In genomic region chr1:54969879-54970278, GRCh38 we compare ENCODE assay signal across 24 cellular contexts. TPM values are rescaled to one million over a fixed set of nuclear protein-coding genes. Genes with fewer than 3 reads are reported as not detected.
DNase-seq lines count a peak whose midpoint lies in the region; ATAC-seq, FAIRE-seq and TF ChIP-seq lines count a peak whose summit lies in the region.
"Had no signal": no experiment of that assay in that cellular context is flagged by ENCODE, and none has a peak within 500 bp of the region (broad histone marks: within the 10 kb centered on the region; RNA-seq: fewer than 3 reads in every experiment).

No MANE protein-coding gene starts in this region.

- 94% methylated on average over 1 of the region's 1 CpG; no CpG with 5 or more reads in 1 of the 2 experiments for WGBS in H1 (ENCODE audit: extremely low coverage in 1 of 2, insufficient coverage in 1 of 2, insufficient read length in 1 of 2, insufficient replicate concordance in 2 of 2, low coverage in 1 of 2, low lambda C conversion rate in 2 of 2, missing lambda C conversion rate in 1 of 2), 2 experiments

- no peaks in the 10 kb centered on the region for H3K27me3 ChIP-seq in H1 (replicated peaks in 1 of 4; ENCODE audit: control insufficient read depth in 3 of 4, extremely low read depth in 1 of 4, insufficient read depth in 3 of 4, low read length in 3 of 4)
- H3K27me3 ChIP-seq: BE2C had no signal

- no peak overlapping the region for H3K9ac ChIP-seq in H1 (replicated peaks in 1 of 4; ENCODE audit: extremely low read depth in 1 of 4, low read depth in 3 of 4, low read length in 3 of 4)
- H3K9ac ChIP-seq in kidney (ENCODE audit: low read length in 2 of 2): no peak overlapping the region

- H3K79me2 ChIP-seq in H1 (ENCODE audit: control insufficient read depth in 1 of 2, insufficient read depth in 2 of 2, low read length in 2 of 2): no peaks in the 10 kb centered on the region

- no peak overlapping the region for H3K4me3 Mint-ChIP-seq in stimulated activated naive B cell treated with anti-CD40 and anti-IgM and Interleukin-4, amounts not matched to agents 10 μg/mL and 1 μg/mL and 100 μg/mL, for 72 hours
- no peak overlapping the region for H3K4me3 Mint-ChIP-seq in effector memory CD8-positive, alpha-beta T cell
- H3K4me3 Mint-ChIP-seq in osteocyte (ENCODE audit: unreplicated experiment): no peak overlapping the region
- H3K4me3 Mint-ChIP-seq: CD4-positive, CD25-positive, alpha-beta regulatory T cell; CD8-positive, alpha-beta memory T cell; HFFc6 had no signal

- H2BK15ac ChIP-seq in H1 (ENCODE audit: low read length): 0 out of 2 replicates have a peak overlapping the region, but pooled peaks have one; percentile 53

- H3K4me1 Mint-ChIP-seq in stimulated activated naive B cell treated with anti-CD40 and anti-IgM and Interleukin-4, amounts not matched to agents 10 μg/mL and 1 μg/mL and 100 μg/mL, for 72 hours: peaks cover 21 to 23% of the 10 kb centered on the region in 2 donors
- H3K4me1 Mint-ChIP-seq in effector memory CD8-positive, alpha-beta T cell (ENCODE audit: low read depth in 2 of 2): peaks cover 0 to 6% of the 10 kb centered on the region in 2 donors
- H3K4me1 Mint-ChIP-seq in osteocyte (ENCODE audit: unreplicated experiment): peaks cover 13% of the 10 kb centered on the region

- H3K79me1 ChIP-seq in H1 (ENCODE audit: low read depth, low read length): no peaks in the 10 kb centered on the region

- POLR2A ChIA-PET in RWPE1 (lab: Yijun Ruan, JAX; ENCODE audit: low non-redundant PET) (no interaction called here), H1 (lab: Charles Lee; ENCODE audit: partially characterized antibody) (no interaction called here)

- CTCF ChIA-PET in RWPE1 (lab: Yijun Ruan, JAX) (no interaction called here), H1 (lab: Charles Lee; ENCODE audit: partially characterized antibody) (interaction anchor here (1.0 to 1.2 kb wide), 3 partner anchors 9 to 25 kb away, joined by 3 to 5 read pairs (median 4); no protein-coding TSS in a partner anchor)

- H3K27me3 Mint-ChIP-seq in stimulated activated naive B cell treated with anti-CD40 and anti-IgM and Interleukin-4, amounts not matched to agents 10 μg/mL and 1 μg/mL and 100 μg/mL, for 72 hours: peaks cover 30 to 32% of the 10 kb centered on the region in 2 donors
- H3K27me3 Mint-ChIP-seq in effector memory CD8-positive, alpha-beta T cell: peaks cover 39 to 73% of the 10 kb centered on the region in 2 donors
- H3K27me3 Mint-ChIP-seq in osteocyte (ENCODE audit: unreplicated experiment): no peaks in the 10 kb centered on the region

- peaks cover 0 to under 1% (median under 1%) of the 10 kb centered on the region in 4 experiments; a peak in 4 of 7 replicates for H3K4me1 ChIP-seq in H1 (replicated peaks in 1 of 4; ENCODE audit: control insufficient read depth in 3 of 4, insufficient read depth in 4 of 4, low read length in 3 of 4)
- peaks cover 0 to 3% of the 10 kb centered on the region in 2 donors for H3K4me1 ChIP-seq in kidney (ENCODE audit: control insufficient read depth in 1 of 2, insufficient read depth in 1 of 2, low read depth in 1 of 2, low read length in 2 of 2)
- H3K4me1 ChIP-seq: BE2C had no signal

- no peak for TF ChIP-seq RAD21 in H1 (IDR thresholded peaks at IDR 0.05 in 1 of 2, conservative IDR thresholded peaks at IDR 0.05 in 1 of 2; ENCODE audit: low read depth in 2 of 2, low read length in 2 of 2)

- no peak overlapping the region for H3K18ac ChIP-seq in H1 (ENCODE audit: extremely low read depth, low read length)

- TF ChIP-seq CTCF in RWPE1 (conservative IDR thresholded peaks at IDR 0.05; ENCODE audit: low read depth) (no peak), H1 (IDR thresholded peaks at IDR 0.05; ENCODE audit: control extremely low read depth in 1 of 3, insufficient read depth in 1 of 3, low read depth in 1 of 3, low read length in 3 of 3) (no peak), kidney (IDR thresholded peaks at IDR 0.05; ENCODE audit: borderline replicate concordance, extremely low read depth, insufficient read depth) (no peak), osteocyte (IDR thresholded peaks at IDR 0.05) (no peak)

- no peak for TF ChIP-seq EP300 in H1 (IDR thresholded peaks at IDR 0.05; ENCODE audit: borderline replicate concordance in 1 of 2, low read depth in 2 of 2, low read length in 2 of 2)

- no peak overlapping the region for H3K4ac ChIP-seq in H1 (replicated peaks; ENCODE audit: insufficient read length, low read depth, low read length)

- ATAC-seq in stimulated activated naive B cell treated with anti-CD40 and anti-IgM and Interleukin-4, amounts not matched to agents 10 μg/mL and 1 μg/mL and 100 μg/mL, for 72 hours (replicated peaks): no peak
- no peak for ATAC-seq in effector memory CD8-positive, alpha-beta T cell (replicated peaks)
- no peak for ATAC-seq in GM21381 (IDR thresholded peaks at IDR 0.05; ENCODE audit: unreplicated experiment)
- ATAC-seq: K562 had no signal

- H3K14ac ChIP-seq in H1 (ENCODE audit: insufficient read length): no peak overlapping the region

- DNase-seq in RWPE1 (ENCODE audit: low spot score) (no peak), H1 (ENCODE audit: low read depth in 1 of 2, low spot score in 2 of 2) (no peak), kidney (peak; percentile 19), osteocyte (ENCODE audit: extremely low spot score, unreplicated experiment) (no peak)
- no peak for DNase-seq in stimulated activated naive B cell treated with anti-CD40 and anti-IgM and Interleukin-4, amounts not matched to agents 10 μg/mL and 1 μg/mL and 100 μg/mL, for 72 hours
- DNase-seq in stimulated activated CD4-positive, alpha-beta T cell treated with anti-CD3 and anti-CD28 coated beads, Interleukin-2, amount 100 ng/mL, for 24 hours: no peak
- DNase-seq in effector memory CD8-positive, alpha-beta T cell: no peak
- DNase-seq: ACHN; BE2C; C1 segment of cervical spinal cord; CD4-positive, CD25-positive, alpha-beta regulatory T cell; CD8-positive, alpha-beta memory T cell; COR-L47; DMS 273 treated with DMSO at 0.1 percent for 48 hours; HCEC 1CT; HFFc6; IMR-90 had no signal

- H3K36me3 ChIP-seq in H1 (ENCODE audit: control insufficient read depth in 2 of 4, insufficient read depth in 4 of 4, low read length in 3 of 4): no peaks in the 10 kb centered on the region
- H3K36me3 ChIP-seq in kidney (ENCODE audit: control insufficient read depth in 1 of 2, insufficient read depth in 2 of 2, low read length in 2 of 2): no peaks in the 10 kb centered on the region
- H3K36me3 ChIP-seq: BE2C had no signal

- H2BK12ac ChIP-seq in H1 (ENCODE audit: low read depth, low read length): peak overlapping the region; percentile 56; the same call in 1 of the 2 replicates

- H2BK20ac ChIP-seq in H1 (ENCODE audit: low read length): peak overlapping the region; percentile 43; the same call in 1 of the 2 replicates

- no peak overlapping the region for H3K56ac ChIP-seq in H1 (replicated peaks; ENCODE audit: insufficient read length, low read depth, low read length)

- no peak overlapping the region for H4K8ac ChIP-seq in H1 (ENCODE audit: extremely low read depth, insufficient read depth, low read length)

- intact Hi-C loops in kidney (cut with DNase I): no loop called here

- H3K23me2 ChIP-seq in H1 (ENCODE audit: low read depth, low read length): no peaks in the 10 kb centered on the region

- no peaks in the 10 kb centered on the region for H4K20me1 ChIP-seq in H1 (replicated peaks in 1 of 2; ENCODE audit: control insufficient read depth in 1 of 2, insufficient read depth in 2 of 2, low read length in 2 of 2)

- H4K5ac ChIP-seq in H1 (ENCODE audit: insufficient read length, low read depth, low read length): no peak overlapping the region

- no peak overlapping the region for H2AFZ ChIP-seq in H1 (ENCODE audit: low read length)

- H3K27ac ChIP-seq in RWPE1: peak overlapping the region; percentile 73; the same call in 1 of the 2 replicates
- no peak overlapping the region for H3K27ac ChIP-seq in H1 (ENCODE audit: low read depth, low read length)
- no peak overlapping the region for H3K27ac ChIP-seq in kidney (ENCODE audit: low read depth in 2 of 2, low read length in 2 of 2)

- FAIRE-seq in H1 (lab: Jason Lieb, UNC) (no peak), kidney (lab: Jason Lieb, UNC) (no peak)
- FAIRE-seq: A204.1, G401.6, GM12891, H54, HTR-8/SVneo, K562 had no signal

- no peak overlapping the region for H4K91ac ChIP-seq in H1 (replicated peaks; ENCODE audit: insufficient read length, low read length)

- no peak overlapping the region for H3K23ac ChIP-seq in H1 (ENCODE audit: insufficient read length)

- no peak overlapping the region; the same call in 1 of the 2 replicates for H2BK5ac ChIP-seq in H1 (ENCODE audit: low read depth, low read length)

- H3K4me2 ChIP-seq in H1 (ENCODE audit: insufficient read depth in 1 of 2, low read depth in 2 of 2, low read length in 2 of 2): no peak overlapping the region

- H2AK5ac ChIP-seq in H1 (ENCODE audit: low read depth, low read length): no peak overlapping the region

- H3K27ac Mint-ChIP-seq in stimulated activated naive B cell treated with anti-CD40 and anti-IgM and Interleukin-4, amounts not matched to agents 10 μg/mL and 1 μg/mL and 100 μg/mL, for 72 hours: peak overlapping the region; percentile 43
- no peak overlapping the region for H3K27ac Mint-ChIP-seq in effector memory CD8-positive, alpha-beta T cell
- no peak overlapping the region for H3K27ac Mint-ChIP-seq in osteocyte (ENCODE audit: unreplicated experiment)
- H3K27ac Mint-ChIP-seq: CD4-positive, CD25-positive, alpha-beta regulatory T cell; CD8-positive, alpha-beta memory T cell; HFFc6 had no signal

- H3K4me3 ChIP-seq in H1 (ENCODE audit: extremely low read depth in 1 of 4, insufficient read depth in 2 of 4, low read depth in 3 of 4, low read length in 4 of 4) (no peak overlapping the region), kidney (ENCODE audit: low read length in 2 of 2) (no peak overlapping the region)
- H3K4me3 ChIP-seq: K562 had no signal

- no peak for TF ChIP-seq POLR2A in H1 (IDR thresholded peaks at IDR 0.05; ENCODE audit: control extremely low read depth in 1 of 2, low read depth in 2 of 2, low read length in 2 of 2)

- H3K36me3 Mint-ChIP-seq in stimulated activated naive B cell treated with anti-CD40 and anti-IgM and Interleukin-4, amounts not matched to agents 10 μg/mL and 1 μg/mL and 100 μg/mL, for 72 hours: peaks cover 0 to 7% of the 10 kb centered on the region in 2 donors
- H3K36me3 Mint-ChIP-seq in effector memory CD8-positive, alpha-beta T cell (ENCODE audit: insufficient read depth): peaks cover 4% of the 10 kb centered on the region
- no peaks in the 10 kb centered on the region for H3K36me3 Mint-ChIP-seq in osteocyte (ENCODE audit: unreplicated experiment)
- H3K36me3 Mint-ChIP-seq: CD4-positive, CD25-positive, alpha-beta regulatory T cell; CD8-positive, alpha-beta memory T cell had no signal

- H3K9me3 Mint-ChIP-seq in stimulated activated naive B cell treated with anti-CD40 and anti-IgM and Interleukin-4, amounts not matched to agents 10 μg/mL and 1 μg/mL and 100 μg/mL, for 72 hours: peaks cover 0 to 2% of the 10 kb centered on the region in 2 donors
- H3K9me3 Mint-ChIP-seq in effector memory CD8-positive, alpha-beta T cell: no peaks in the 10 kb centered on the region
- no peaks in the 10 kb centered on the region for H3K9me3 Mint-ChIP-seq in osteocyte (ENCODE audit: unreplicated experiment)
- H3K9me3 Mint-ChIP-seq: CD8-positive, alpha-beta memory T cell; HFFc6 had no signal

- H2BK120ac ChIP-seq in H1 (replicated peaks; ENCODE audit: low read depth, low read length): no peak overlapping the region

- H3K9me3 ChIP-seq in H1 (ENCODE audit: insufficient read depth in 2 of 2, low read depth in 1 of 2, low read length in 1 of 2) (no peaks in the 10 kb centered on the region), kidney (ENCODE audit: control insufficient read depth in 1 of 2, low read length in 2 of 2) (no peaks in the 10 kb centered on the region)
- H3K9me3 ChIP-seq: BE2C had no signal

RNA-seq across cellular contexts. Expression of gene TMEM61, which starts 10.5 kb away (rescaled TPM):
- total RNA-seq in H1 (2021; fragmentation: NEBNext Ultra II Directional; extraction: Animal tissue kit (Norgen Biotek cat#: 25700)): 0.50 and 0.54 TPM in 2 replicates
- polyA plus RNA-seq in H1 (2011; rRNA removed) (1.4 and 2.0 TPM in 2 replicates), kidney (ENCODE audit: insufficient read depth, low read depth, low replicate concordance) (42.7 TPM)
- 0.88 TPM for polyA plus RNA-seq in H1 (2011; cell fraction: cytosol; rRNA removed)
- polyA plus RNA-seq in H1 (2011; cell fraction: nucleus; rRNA removed): 1.2 TPM
- 0.25 to 0.92 TPM (median 0.80 TPM) in 3 of 4 replicates, not detected in the other for polyA plus RNA-seq in H1 (2012, experiment 1 of 2)
- 1.0 TPM for polyA plus RNA-seq in H1 (2012, experiment 2 of 2)
- polyA plus RNA-seq in H1 (2013, experiment 1 of 2): 1.4 TPM
- polyA plus RNA-seq in H1 (2013, experiment 2 of 2): 0.94 TPM
- 0.35 TPM in 1 of 2 replicates, not detected in the other for polyA minus RNA-seq in H1 (2011; rRNA and poly(A)+ RNA removed)
- not detected for polyA minus RNA-seq in H1 (2011; cell fraction: cytosol; rRNA and poly(A)+ RNA removed)
- polyA minus RNA-seq in H1 (2011; cell fraction: nucleus; rRNA and poly(A)+ RNA removed): not detected
- total RNA-seq in kidney (7.0 TPM), osteocyte (not detected in 2 replicates)
- total RNA-seq: CD4-positive, CD25-positive, alpha-beta regulatory T cell; CD8-positive, alpha-beta memory T cell; HFFc6; IMR-90; K562 had no signal
- polyA plus RNA-seq: CD4-positive, CD25-positive, alpha-beta regulatory T cell; CD8-positive, alpha-beta memory T cell; IMR-90; K562 had no signal

RNA-seq across cellular contexts. Expression of gene BSND, which starts 28.9 kb away (rescaled TPM):
- 0.40 and 0.43 TPM in 2 replicates for total RNA-seq in H1 (2021; fragmentation: NEBNext Ultra II Directional; extraction: Animal tissue kit (Norgen Biotek cat#: 25700))
- 0.52 and 0.68 TPM in 2 replicates for polyA plus RNA-seq in H1 (2011; rRNA removed)
- polyA plus RNA-seq in H1 (2011; cell fraction: cytosol; rRNA removed): 0.67 TPM
- 1.0 TPM for polyA plus RNA-seq in H1 (2011; cell fraction: nucleus; rRNA removed)
- 0.37 to 0.74 TPM (median 0.55 TPM) in 4 replicates for polyA plus RNA-seq in H1 (2012, experiment 1 of 2)
- polyA plus RNA-seq in H1 (2012, experiment 2 of 2): 0.50 TPM
- 0.26 TPM for polyA plus RNA-seq in H1 (2013, experiment 1 of 2)
- polyA plus RNA-seq in H1 (2013, experiment 2 of 2): 0.26 TPM
- polyA minus RNA-seq in H1 (2011; rRNA and poly(A)+ RNA removed): 0.39 and 0.54 TPM in 2 replicates
- not detected for polyA minus RNA-seq in H1 (2011; cell fraction: cytosol; rRNA and poly(A)+ RNA removed)
- 0.70 TPM for polyA minus RNA-seq in H1 (2011; cell fraction: nucleus; rRNA and poly(A)+ RNA removed)
- 1.4 TPM for total RNA-seq in kidney
- 22.7 TPM for polyA plus RNA-seq in kidney (ENCODE audit: insufficient read depth, low read depth, low replicate concordance)
- total RNA-seq in osteocyte: not detected in 2 replicates
- total RNA-seq: CD4-positive, CD25-positive, alpha-beta regulatory T cell; CD8-positive, alpha-beta memory T cell; HFFc6; IMR-90; K562 had no signal
- polyA plus RNA-seq: CD4-positive, CD25-positive, alpha-beta regulatory T cell; CD8-positive, alpha-beta memory T cell; IMR-90; K562 had no signal
